Comparison of ENCODE assay signal across 1 cellular context in genomic region chr15:52040167-52040900, GRCh38.
TF ChIP-seq lines count a peak whose summit lies in the region.

No MANE protein-coding gene starts in this region.

TF ChIP-seq in WTC11, 78 proteins besides CTCF, POLR2A, EP300 and RAD21 (continued from another document):
- TF ChIP-seq, protein P1, sequence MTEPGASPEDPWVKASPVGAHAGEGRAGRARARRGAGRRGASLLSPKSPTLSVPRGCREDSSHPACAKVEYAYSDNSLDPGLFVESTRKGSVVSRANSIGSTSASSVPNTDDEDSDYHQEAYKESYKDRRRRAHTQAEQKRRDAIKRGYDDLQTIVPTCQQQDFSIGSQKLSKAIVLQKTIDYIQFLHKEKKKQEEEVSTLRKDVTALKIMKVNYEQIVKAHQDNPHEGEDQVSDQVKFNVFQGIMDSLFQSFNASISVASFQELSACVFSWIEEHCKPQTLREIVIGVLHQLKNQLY (CRISPR knock-in tag; IDR thresholded peaks at IDR 0.05) = no peak
- TF ChIP-seq USF1 (CRISPR knock-in tag; IDR thresholded peaks at IDR 0.05) (no peak), ZNF532 (CRISPR knock-in tag; IDR thresholded peaks at IDR 0.05; ENCODE audit: borderline replicate concordance) (no peak), PRRX2 (CRISPR knock-in tag; IDR thresholded peaks at IDR 0.05) (no peak), JAZF1 (CRISPR knock-in tag; IDR thresholded peaks at IDR 0.05) (no peak), CREM (CRISPR knock-in tag; IDR thresholded peaks at IDR 0.05) (no peak), NFATC4 (CRISPR knock-in tag; IDR thresholded peaks at IDR 0.05) (no peak), ZNF121 (CRISPR knock-in tag; IDR thresholded peaks at IDR 0.05) (no peak), ZNF396 (CRISPR knock-in tag; IDR thresholded peaks at IDR 0.05; ENCODE audit: borderline replicate concordance) (no peak), OVOL2 (CRISPR knock-in tag; IDR thresholded peaks at IDR 0.05; ENCODE audit: borderline replicate concordance) (no peak)
- TF ChIP-seq, protein P2, sequence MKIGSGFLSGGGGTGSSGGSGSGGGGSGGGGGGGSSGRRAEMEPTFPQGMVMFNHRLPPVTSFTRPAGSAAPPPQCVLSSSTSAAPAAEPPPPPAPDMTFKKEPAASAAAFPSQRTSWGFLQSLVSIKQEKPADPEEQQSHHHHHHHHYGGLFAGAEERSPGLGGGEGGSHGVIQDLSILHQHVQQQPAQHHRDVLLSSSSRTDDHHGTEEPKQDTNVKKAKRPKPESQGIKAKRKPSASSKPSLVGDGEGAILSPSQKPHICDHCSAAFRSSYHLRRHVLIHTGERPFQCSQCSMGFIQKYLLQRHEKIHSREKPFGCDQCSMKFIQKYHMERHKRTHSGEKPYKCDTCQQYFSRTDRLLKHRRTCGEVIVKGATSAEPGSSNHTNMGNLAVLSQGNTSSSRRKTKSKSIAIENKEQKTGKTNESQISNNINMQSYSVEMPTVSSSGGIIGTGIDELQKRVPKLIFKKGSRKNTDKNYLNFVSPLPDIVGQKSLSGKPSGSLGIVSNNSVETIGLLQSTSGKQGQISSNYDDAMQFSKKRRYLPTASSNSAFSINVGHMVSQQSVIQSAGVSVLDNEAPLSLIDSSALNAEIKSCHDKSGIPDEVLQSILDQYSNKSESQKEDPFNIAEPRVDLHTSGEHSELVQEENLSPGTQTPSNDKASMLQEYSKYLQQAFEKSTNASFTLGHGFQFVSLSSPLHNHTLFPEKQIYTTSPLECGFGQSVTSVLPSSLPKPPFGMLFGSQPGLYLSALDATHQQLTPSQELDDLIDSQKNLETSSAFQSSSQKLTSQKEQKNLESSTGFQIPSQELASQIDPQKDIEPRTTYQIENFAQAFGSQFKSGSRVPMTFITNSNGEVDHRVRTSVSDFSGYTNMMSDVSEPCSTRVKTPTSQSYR (CRISPR knock-in tag; IDR thresholded peaks at IDR 0.05) = no peak
- TF ChIP-seq, protein P3, sequence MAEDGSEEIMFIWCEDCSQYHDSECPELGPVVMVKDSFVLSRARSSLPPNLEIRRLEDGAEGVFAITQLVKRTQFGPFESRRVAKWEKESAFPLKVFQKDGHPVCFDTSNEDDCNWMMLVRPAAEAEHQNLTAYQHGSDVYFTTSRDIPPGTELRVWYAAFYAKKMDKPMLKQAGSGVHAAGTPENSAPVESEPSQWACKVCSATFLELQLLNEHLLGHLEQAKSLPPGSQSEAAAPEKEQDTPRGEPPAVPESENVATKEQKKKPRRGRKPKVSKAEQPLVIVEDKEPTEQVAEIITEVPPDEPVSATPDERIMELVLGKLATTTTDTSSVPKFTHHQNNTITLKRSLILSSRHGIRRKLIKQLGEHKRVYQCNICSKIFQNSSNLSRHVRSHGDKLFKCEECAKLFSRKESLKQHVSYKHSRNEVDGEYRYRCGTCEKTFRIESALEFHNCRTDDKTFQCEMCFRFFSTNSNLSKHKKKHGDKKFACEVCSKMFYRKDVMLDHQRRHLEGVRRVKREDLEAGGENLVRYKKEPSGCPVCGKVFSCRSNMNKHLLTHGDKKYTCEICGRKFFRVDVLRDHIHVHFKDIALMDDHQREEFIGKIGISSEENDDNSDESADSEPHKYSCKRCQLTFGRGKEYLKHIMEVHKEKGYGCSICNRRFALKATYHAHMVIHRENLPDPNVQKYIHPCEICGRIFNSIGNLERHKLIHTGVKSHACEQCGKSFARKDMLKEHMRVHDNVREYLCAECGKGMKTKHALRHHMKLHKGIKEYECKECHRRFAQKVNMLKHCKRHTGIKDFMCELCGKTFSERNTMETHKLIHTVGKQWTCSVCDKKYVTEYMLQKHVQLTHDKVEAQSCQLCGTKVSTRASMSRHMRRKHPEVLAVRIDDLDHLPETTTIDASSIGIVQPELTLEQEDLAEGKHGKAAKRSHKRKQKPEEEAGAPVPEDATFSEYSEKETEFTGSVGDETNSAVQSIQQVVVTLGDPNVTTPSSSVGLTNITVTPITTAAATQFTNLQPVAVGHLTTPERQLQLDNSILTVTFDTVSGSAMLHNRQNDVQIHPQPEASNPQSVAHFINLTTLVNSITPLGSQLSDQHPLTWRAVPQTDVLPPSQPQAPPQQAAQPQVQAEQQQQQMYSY (CRISPR knock-in tag; IDR thresholded peaks at IDR 0.05) = no peak
